26 cellular contexts compared by ENCODE assay signal in genomic region chr4:78145005-78145404, GRCh38.
"Had no signal": no experiment of that assay in that cellular context is flagged by ENCODE, and none has a peak within 500 bp of the region (broad histone marks: within the 10 kb centered on the region; RNA-seq: fewer than 3 reads in every experiment).

No MANE protein-coding gene starts in this region.

- H3K36me3 Mint-ChIP-seq: immature natural killer cell; naive B cell; stimulated activated effector memory CD8-positive, alpha-beta T cell treated with anti-CD3 and anti-CD28 coated beads, Interleukin-12 subunit alpha, Interleukin-12 subunit beta, amount 100 ng/mL, for 72 hours had no signal

- H3K4me3 ChIP-seq: left lung, lower lobe of right lung, ovary, right atrium auricular region, skin epidermis, spleen, suprapubic skin, thoracic aorta, tibial artery, upper lobe of right lung had no signal

- H3K27ac ChIP-seq: left lung, lower lobe of right lung, ovary, right atrium auricular region, skin epidermis, spleen, suprapubic skin, thoracic aorta, tibial artery, upper lobe of right lung had no signal

- H3K36me3 ChIP-seq: left lung, lower lobe of right lung, ovary, right atrium auricular region, spleen, suprapubic skin, thoracic aorta, tibial artery, upper lobe of right lung had no signal

- H3K4me3 Mint-ChIP-seq: immature natural killer cell; mesothelial cell of epicardium; naive B cell; natural killer cell; stimulated activated effector memory CD8-positive, alpha-beta T cell treated with anti-CD3 and anti-CD28 coated beads, Interleukin-12 subunit alpha, Interleukin-12 subunit beta, amount 100 ng/mL, for 72 hours; stimulated activated naive CD8-positive, alpha-beta T cell treated with anti-CD3 and anti-CD28 coated beads, Interleukin-15, Interleukin-2, amounts not matched to agents 100 ng/mL and 50 ng/mL, for 24 hours had no signal

- H3K27me3 Mint-ChIP-seq: progenitor cell of endocrine pancreas; stimulated activated naive CD8-positive, alpha-beta T cell treated with anti-CD3 and anti-CD28 coated beads, Interleukin-15, Interleukin-2, amounts not matched to agents 100 ng/mL and 50 ng/mL, for 24 hours had no signal

- H3K9me3 ChIP-seq: left lung, lower lobe of right lung, ovary, right atrium auricular region, suprapubic skin, thoracic aorta, tibial artery, upper lobe of right lung had no signal

- H3K27me3 ChIP-seq: left lung, ovary, right atrium auricular region, spleen, suprapubic skin, tibial artery, upper lobe of right lung had no signal

- ATAC-seq: left colon; left lung; lower lobe of right lung; natural killer cell; sciatic nerve; stimulated activated effector memory CD8-positive, alpha-beta T cell treated with anti-CD3 and anti-CD28 coated beads, Interleukin-12 subunit alpha, Interleukin-12 subunit beta, amount 100 ng/mL, for 72 hours; upper lobe of right lung had no signal

- H3K4me1 Mint-ChIP-seq: immature natural killer cell; naive B cell; natural killer cell; stimulated activated effector memory CD8-positive, alpha-beta T cell treated with anti-CD3 and anti-CD28 coated beads, Interleukin-12 subunit alpha, Interleukin-12 subunit beta, amount 100 ng/mL, for 72 hours had no signal

- H3K27ac Mint-ChIP-seq: immature natural killer cell; mesothelial cell of epicardium; naive B cell; natural killer cell; stimulated activated effector memory CD8-positive, alpha-beta T cell treated with anti-CD3 and anti-CD28 coated beads, Interleukin-12 subunit alpha, Interleukin-12 subunit beta, amount 100 ng/mL, for 72 hours; stimulated activated naive CD8-positive, alpha-beta T cell treated with anti-CD3 and anti-CD28 coated beads, Interleukin-15, Interleukin-2, amounts not matched to agents 100 ng/mL and 50 ng/mL, for 24 hours had no signal

- DNase-seq: hypothalamus; immature natural killer cell; kidney; left colon; left lung; lower lobe of right lung; mammary epithelial cell; mesenchymal stem cell; naive B cell; natural killer cell; ovary; spleen; stimulated activated CD4-positive, alpha-beta T cell treated with anti-CD3 and anti-CD28 coated beads, Interleukin-4, amount 100 ng/mL, for 24 hours; stimulated activated naive CD4-positive, alpha-beta T cell; tibial artery; trophoblast cell; upper lobe of right lung had no signal

- H3K4me1 ChIP-seq: left lung, lower lobe of right lung, right atrium auricular region, spleen, suprapubic skin, tibial artery, upper lobe of right lung had no signal
